27 cellular contexts compared by ENCODE assay signal in the genomic region with DNA sequence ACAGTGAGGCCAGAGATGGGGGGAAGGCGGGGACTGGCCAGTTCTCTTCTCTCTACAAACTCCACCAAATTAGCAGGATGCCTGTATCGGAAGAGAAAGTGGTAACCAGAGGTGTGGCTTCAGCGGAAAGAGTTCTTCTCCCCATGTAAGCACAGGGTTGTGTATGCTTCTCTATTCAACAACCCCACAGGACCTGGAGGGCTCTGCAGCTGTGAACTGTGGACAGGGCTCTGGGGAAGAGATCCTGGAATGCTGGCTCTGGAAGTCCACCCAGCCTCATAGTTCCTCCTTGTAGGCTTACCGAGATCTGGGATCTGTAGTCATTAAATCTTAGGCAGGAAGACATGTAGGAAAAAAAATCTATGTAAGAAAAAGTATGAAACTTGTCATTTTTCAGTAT.
"Had no signal": no experiment of that assay in that cellular context is flagged by ENCODE, and none has a peak within 500 bp of the region (broad histone marks: within the 10 kb centered on the region; RNA-seq: fewer than 3 reads in every experiment).

No MANE protein-coding gene starts in this region.

- H3K27ac Mint-ChIP-seq: activated CD4-positive, alpha-beta memory T cell treated with anti-CD3 and anti-CD28 coated beads, Interleukin-2, amount 10 ng/mL, durations not matched to agents 7 days and 5 days; activated CD4-positive, alpha-beta T cell treated with anti-CD3 and anti-CD28 coated beads, Interleukin-2, amount 10 ng/mL, durations not matched to agents 7 days and 5 days; activated naive CD4-positive, alpha-beta T cell treated with anti-CD3 and anti-CD28 coated beads, Interleukin-2, amount 10 ng/mL, durations not matched to agents 7 days and 5 days; activated naive CD4-positive, alpha-beta T cell treated with anti-CD3 and anti-CD28 coated beads, Interleukin-2, amount 50 U/mL, for 72 hours; activated naive CD8-positive, alpha-beta T cell treated with anti-CD3 and anti-CD28 coated beads, Interleukin-2, amount 10 ng/mL, durations not matched to agents 7 days and 5 days; activated T-cell treated with anti-CD3 and anti-CD28 coated beads, Interleukin-2, amount 50 U/mL, for 24 hours; activated T-cell treated with anti-CD3 and anti-CD28 coated beads, Interleukin-2, amount 50 U/mL, for 72 hours; brain; dendritic cell treated with granulocyte-macrophage colony-stimulating factor and Interleukin-4, amounts not matched to agents 40 ng/mL and 50 ng/mL, for 4 days; effector memory CD8-positive, alpha-beta T cell had no signal

- H3K9me3 ChIP-seq: ascending aorta, breast epithelium had no signal

- H3K4me1 ChIP-seq: breast epithelium had no signal

- H3K27me3 Mint-ChIP-seq: activated CD4-positive, alpha-beta memory T cell treated with anti-CD3 and anti-CD28 coated beads, Interleukin-2, amount 10 ng/mL, durations not matched to agents 7 days and 5 days; activated CD4-positive, alpha-beta T cell treated with anti-CD3 and anti-CD28 coated beads, Interleukin-2, amount 10 ng/mL, durations not matched to agents 7 days and 5 days; activated naive CD4-positive, alpha-beta T cell treated with anti-CD3 and anti-CD28 coated beads, Interleukin-2, amount 10 ng/mL, durations not matched to agents 7 days and 5 days; activated naive CD8-positive, alpha-beta T cell treated with anti-CD3 and anti-CD28 coated beads, Interleukin-2, amount 10 ng/mL, durations not matched to agents 7 days and 5 days; activated T-cell treated with anti-CD3 and anti-CD28 coated beads, Interleukin-2, amount 50 U/mL, for 24 hours; dendritic cell treated with granulocyte-macrophage colony-stimulating factor and Interleukin-4, amounts not matched to agents 40 ng/mL and 50 ng/mL, for 4 days; effector memory CD8-positive, alpha-beta T cell had no signal

- ATAC-seq: activated naive CD4-positive, alpha-beta T cell treated with anti-CD3 and anti-CD28 coated beads, Interleukin-2, amount 50 U/mL, for 72 hours; activated T-cell treated with anti-CD3 and anti-CD28 coated beads, Interleukin-2, amount 50 U/mL, for 72 hours; effector memory CD8-positive, alpha-beta T cell had no signal

- H3K27me3 ChIP-seq: ascending aorta, breast epithelium, cardiac muscle cell had no signal

- H3K36me3 Mint-ChIP-seq: activated naive CD4-positive, alpha-beta T cell treated with anti-CD3 and anti-CD28 coated beads, Interleukin-2, amount 10 ng/mL, durations not matched to agents 7 days and 5 days; activated naive CD4-positive, alpha-beta T cell treated with anti-CD3 and anti-CD28 coated beads, Interleukin-2, amount 50 U/mL, for 72 hours; brain had no signal

- H3K9me3 Mint-ChIP-seq: activated CD4-positive, alpha-beta memory T cell treated with anti-CD3 and anti-CD28 coated beads, Interleukin-2, amount 10 ng/mL, durations not matched to agents 7 days and 5 days; activated CD4-positive, alpha-beta T cell treated with anti-CD3 and anti-CD28 coated beads, Interleukin-2, amount 10 ng/mL, durations not matched to agents 7 days and 5 days; activated naive CD4-positive, alpha-beta T cell treated with anti-CD3 and anti-CD28 coated beads, Interleukin-2, amount 10 ng/mL, durations not matched to agents 7 days and 5 days; activated naive CD4-positive, alpha-beta T cell treated with anti-CD3 and anti-CD28 coated beads, Interleukin-2, amount 50 U/mL, for 72 hours; activated naive CD8-positive, alpha-beta T cell treated with anti-CD3 and anti-CD28 coated beads, Interleukin-2, amount 10 ng/mL, durations not matched to agents 7 days and 5 days; activated T-cell treated with anti-CD3 and anti-CD28 coated beads, Interleukin-2, amount 50 U/mL, for 24 hours; activated T-cell treated with anti-CD3 and anti-CD28 coated beads, Interleukin-2, amount 50 U/mL, for 72 hours; dendritic cell treated with granulocyte-macrophage colony-stimulating factor and Interleukin-4, amounts not matched to agents 40 ng/mL and 50 ng/mL, for 4 days; effector memory CD8-positive, alpha-beta T cell had no signal

- H3K36me3 ChIP-seq: ascending aorta, breast epithelium, cardiac muscle cell had no signal

- H3K27ac ChIP-seq: ascending aorta, breast epithelium, cardiac muscle cell, coronary artery, epithelial cell of prostate had no signal

- DNase-seq: activated CD4-positive, alpha-beta memory T cell treated with anti-CD3 and anti-CD28 coated beads, Interleukin-2, amount 10 ng/mL, durations not matched to agents 7 days and 5 days; activated CD4-positive, alpha-beta T cell treated with anti-CD3 and anti-CD28 coated beads for 1 hour; activated CD4-positive, alpha-beta T cell treated with anti-CD3 and anti-CD28 coated beads for 4 hours; activated CD4-positive, alpha-beta T cell treated with anti-CD3 and anti-CD28 coated beads, Interleukin-2, amount 10 ng/mL, durations not matched to agents 7 days and 5 days; activated CD4-positive, alpha-beta T cell treated with anti-CD3 and anti-CD28 coated beads, Interleukin-2, amount 50 U/mL, for 4 hours; activated CD8-positive, alpha-beta memory T cell treated with anti-CD3 and anti-CD28 coated beads, Interleukin-2, amount 50 U/mL, for 48 hours; activated gamma-delta T cell; activated naive CD4-positive, alpha-beta T cell; activated naive CD4-positive, alpha-beta T cell treated with anti-CD3 and anti-CD28 coated beads, Interleukin-2, amount 10 ng/mL, durations not matched to agents 7 days and 5 days; activated naive CD8-positive, alpha-beta T cell treated with anti-CD3 and anti-CD28 coated beads, Interleukin-2, amount 10 ng/mL, durations not matched to agents 7 days and 5 days; activated T-cell treated with anti-CD3 and anti-CD28 coated beads for 4 hours; activated T-cell treated with anti-CD3 and anti-CD28 coated beads, Interleukin-2, amount 50 U/mL, for 24 hours; activated T-cell treated with anti-CD3 and anti-CD28 coated beads, Interleukin-2, amount 50 U/mL, for 72 hours; central memory CD4-positive, alpha-beta T cell; cerebellar nuclear complex; effector CD4-positive, alpha-beta T cell; effector memory CD8-positive, alpha-beta T cell; head of caudate nucleus; T-helper 2 cell had no signal

- H3K4me3 Mint-ChIP-seq: activated CD4-positive, alpha-beta memory T cell treated with anti-CD3 and anti-CD28 coated beads, Interleukin-2, amount 10 ng/mL, durations not matched to agents 7 days and 5 days; activated CD4-positive, alpha-beta T cell treated with anti-CD3 and anti-CD28 coated beads, Interleukin-2, amount 10 ng/mL, durations not matched to agents 7 days and 5 days; activated naive CD4-positive, alpha-beta T cell treated with anti-CD3 and anti-CD28 coated beads, Interleukin-2, amount 10 ng/mL, durations not matched to agents 7 days and 5 days; activated naive CD8-positive, alpha-beta T cell treated with anti-CD3 and anti-CD28 coated beads, Interleukin-2, amount 10 ng/mL, durations not matched to agents 7 days and 5 days; activated T-cell treated with anti-CD3 and anti-CD28 coated beads, Interleukin-2, amount 50 U/mL, for 24 hours; activated T-cell treated with anti-CD3 and anti-CD28 coated beads, Interleukin-2, amount 50 U/mL, for 72 hours; brain; dendritic cell treated with granulocyte-macrophage colony-stimulating factor and Interleukin-4, amounts not matched to agents 40 ng/mL and 50 ng/mL, for 4 days; effector memory CD8-positive, alpha-beta T cell had no signal

- H3K4me3 ChIP-seq: ascending aorta, breast epithelium, cardiac muscle cell, coronary artery had no signal
